In the genomic region with DNA sequence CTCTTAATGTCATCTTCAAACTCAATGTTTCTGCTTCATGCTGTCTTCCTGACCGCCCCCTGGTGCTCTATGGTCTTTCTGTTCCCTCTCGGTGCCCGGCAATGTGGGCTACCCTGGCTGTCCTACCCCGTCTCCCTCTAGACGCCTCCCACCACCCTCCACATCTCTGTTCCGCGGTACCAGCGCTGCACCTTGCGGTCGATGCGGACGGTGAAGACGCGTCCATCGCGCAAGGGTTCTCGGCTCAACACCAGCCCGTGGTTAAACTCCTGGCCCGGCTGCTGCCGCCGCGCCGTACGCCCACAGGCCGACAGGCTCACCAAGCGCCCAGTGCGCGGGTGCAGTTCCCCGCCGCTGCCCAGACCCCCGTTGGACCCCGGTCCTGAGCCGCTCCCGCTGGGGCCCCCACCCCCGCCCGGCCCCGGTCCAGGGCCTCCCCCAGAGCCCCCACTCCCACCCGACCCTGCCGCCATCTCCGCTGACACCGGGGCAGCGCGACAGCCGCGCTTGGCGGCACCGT, we compare ENCODE assay signal across 8 cellular contexts. TPM values are rescaled to one million over a fixed set of nuclear protein-coding genes. Genes with fewer than 3 reads are reported as not detected.
DNase-seq lines count a peak whose midpoint lies in the region; ATAC-seq and TF ChIP-seq lines count a peak whose summit lies in the region.

A gene (minus strand): TSS at position 496 of the 520 bp plus-strand sequence. CDS start 23 bp downstream, at position 473.

- peaks cover 48% of the 10 kb centered on the region for H3K4me1 Mint-ChIP-seq in activated CD4-positive, alpha-beta T cell treated with anti-CD3 and anti-CD28 coated beads for 36 hours
- H3K4me1 Mint-ChIP-seq in WTC11: peaks cover 24% of the 10 kb centered on the region
- H3K4me1 Mint-ChIP-seq in progenitor cell of endocrine pancreas (ENCODE audit: low read depth): peaks cover 11% of the 10 kb centered on the region

- peak within 1 kb of the TSS; percentile 96 for H3K27ac Mint-ChIP-seq in activated CD4-positive, alpha-beta T cell treated with anti-CD3 and anti-CD28 coated beads for 36 hours
- H3K27ac Mint-ChIP-seq in WTC11 (peak within 1 kb of the TSS; percentile 100), progenitor cell of endocrine pancreas (peak within 1 kb of the TSS; percentile 98)

- DNase-seq in activated CD4-positive, alpha-beta T cell treated with anti-CD3 and anti-CD28 coated beads for 36 hours: no peak
- no peak for DNase-seq in activated CD4-positive, alpha-beta T cell treated with anti-CD3 and anti-CD28 coated beads, Interleukin-2, amount 50 U/mL, for 4 hours
- DNase-seq in WTC11 (ENCODE audit: low spot score) (peak; percentile 38), Right ventricle myocardium inferior (ENCODE audit: missing footprints) (no peak), progenitor cell of endocrine pancreas (ENCODE audit: low spot score, unreplicated experiment) (peak; percentile 37), NCI-H128 (lab: John Stamatoyannopoulos, UW; ENCODE audit: unreplicated experiment) (no peak)

- H3K4me3 Mint-ChIP-seq in activated CD4-positive, alpha-beta T cell treated with anti-CD3 and anti-CD28 coated beads for 36 hours: peak within 1 kb of the TSS; percentile 89
- H3K4me3 Mint-ChIP-seq in WTC11 (peak within 1 kb of the TSS; percentile 93), progenitor cell of endocrine pancreas (ENCODE audit: low read depth) (peak within 1 kb of the TSS; percentile 95)

- peaks cover 7% of the 10 kb centered on the region for H3K36me3 Mint-ChIP-seq in activated CD4-positive, alpha-beta T cell treated with anti-CD3 and anti-CD28 coated beads for 36 hours (ENCODE audit: low read depth)
- H3K36me3 Mint-ChIP-seq in WTC11: peaks cover 12% of the 10 kb centered on the region
- H3K36me3 Mint-ChIP-seq in progenitor cell of endocrine pancreas (ENCODE audit: insufficient read depth): peaks cover 2% of the 10 kb centered on the region

- H3K9me3 Mint-ChIP-seq in activated CD4-positive, alpha-beta T cell treated with anti-CD3 and anti-CD28 coated beads for 36 hours (ENCODE audit: low read depth): no peaks in the 10 kb centered on the region
- no peaks in the 10 kb centered on the region for H3K9me3 Mint-ChIP-seq in WTC11
- H3K9me3 Mint-ChIP-seq in progenitor cell of endocrine pancreas (ENCODE audit: low read depth): no peaks in the 10 kb centered on the region

- no peak for TF ChIP-seq CTCF in WTC11 (IDR thresholded peaks at IDR 0.05)
- TF ChIP-seq CTCF in progenitor cell of endocrine pancreas (IDR thresholded peaks at IDR 0.05; ENCODE audit: unreplicated experiment): peak; percentile 10

- no peaks in the 10 kb centered on the region for H3K27me3 Mint-ChIP-seq in activated CD4-positive, alpha-beta T cell treated with anti-CD3 and anti-CD28 coated beads for 36 hours
- no peaks in the 10 kb centered on the region for H3K27me3 Mint-ChIP-seq in WTC11 (ENCODE audit: low read depth)
- H3K27me3 Mint-ChIP-seq in progenitor cell of endocrine pancreas: no peaks in the 10 kb centered on the region

- ATAC-seq in activated CD4-positive, alpha-beta T cell treated with anti-CD3 and anti-CD28 coated beads for 36 hours: peak; percentile 4
- ATAC-seq in HG03097 (IDR thresholded peaks at IDR 0.05; ENCODE audit: low FRiP score, unreplicated experiment) (peak; percentile 5), WTC11 (peak; percentile 2), Right ventricle myocardium inferior (no peak), HG02759 (IDR thresholded peaks at IDR 0.05; ENCODE audit: unreplicated experiment) (no peak)

- intact Hi-C loops in activated CD4-positive, alpha-beta T cell treated with anti-CD3 and anti-CD28 coated beads for 36 hours (cut with DNase I, micrococcal nuclease): loop anchor here (1.0 to 5.0 kb wide), 17 partner anchors 14 to 827 kb away; a partner anchor contains a TSS
- intact Hi-C loops in Right ventricle myocardium inferior (cut with DNase I): loop anchor here (1.0 to 10.0 kb wide), 3 partner anchors 14 to 256 kb away; a partner anchor contains a TSS

- CTCF ChIA-PET in activated CD4-positive, alpha-beta T cell treated with anti-CD3 and anti-CD28 coated beads for 36 hours (lab: Charles Lee): interaction anchor here (0.7 to 3.4 kb wide), 9 partner anchors 14 to 113 kb away, joined by 3 to 23 read pairs (median 5); a partner anchor contains a TSS
- CTCF ChIA-PET in WTC11 (lab: Charles Lee): interaction anchor here (0.6 to 2.2 kb wide), 21 partner anchors 14 to 590 kb away, joined by 3 to 27 read pairs (median 5); a partner anchor contains a TSS

- POLR2A ChIA-PET in activated CD4-positive, alpha-beta T cell treated with anti-CD3 and anti-CD28 coated beads for 36 hours (lab: Charles Lee): interaction anchor here (1.0 to 1.9 kb wide), 7 partner anchors 16 to 357 kb away, joined by 3 to 11 read pairs (median 5); a partner anchor contains a TSS
- POLR2A ChIA-PET in WTC11 (lab: Charles Lee): interaction anchor here (0.8 to 2.0 kb wide), 14 partner anchors 8 to 358 kb away, joined by 3 to 21 read pairs (median 4); a partner anchor contains a TSS

TF ChIP-seq in WTC11, 78 proteins besides CTCF, POLR2A, EP300 and RAD21:
- TF ChIP-seq SMAD3 (CRISPR knock-in tag; IDR thresholded peaks at IDR 0.05; ENCODE audit: borderline replicate concordance) (0 out of 2 replicates have a peak, but pooled peaks have one; percentile 12), CREB1 (CRISPR knock-in tag; IDR thresholded peaks at IDR 0.05) (no peak), NR3C1 (CRISPR knock-in tag; conservative IDR thresholded peaks at IDR 0.05; ENCODE audit: low read depth) (0 out of 2 replicates have a peak, but pooled peaks have one; percentile 11)
- TF ChIP-seq, protein P1, sequence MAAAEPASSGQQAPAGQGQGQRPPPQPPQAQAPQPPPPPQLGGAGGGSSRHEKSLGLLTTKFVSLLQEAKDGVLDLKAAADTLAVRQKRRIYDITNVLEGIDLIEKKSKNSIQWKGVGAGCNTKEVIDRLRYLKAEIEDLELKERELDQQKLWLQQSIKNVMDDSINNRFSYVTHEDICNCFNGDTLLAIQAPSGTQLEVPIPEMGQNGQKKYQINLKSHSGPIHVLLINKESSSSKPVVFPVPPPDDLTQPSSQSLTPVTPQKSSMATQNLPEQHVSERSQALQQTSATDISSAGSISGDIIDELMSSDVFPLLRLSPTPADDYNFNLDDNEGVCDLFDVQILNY (CRISPR knock-in tag; IDR thresholded peaks at IDR 0.05): no peak

RNA-seq across cellular contexts. Expression of the gene that starts here (rescaled TPM):
- 10 to 100 TPM; 22.5 to 29.1 TPM for total RNA-seq in activated CD4-positive, alpha-beta T cell treated with anti-CD3 and anti-CD28 coated beads for 36 hours
- total RNA-seq in WTC11 (2021) (44.3 to 64.4 TPM (median 50.2 TPM) in 3 replicates), Right ventricle myocardium inferior (30.8 TPM), progenitor cell of endocrine pancreas (75.2 TPM in 2 replicates)

Comparison
In these comparisons a context has a peak if more than half of its experiments do, and no peak if none do; other contexts are left out.
1. ATAC-seq: peak in activated CD4-positive, alpha-beta T cell treated with anti-CD3 and anti-CD28 coated beads for 36 hours (single experiment), HG03097 (single experiment) and WTC11 (single experiment); none in Right ventricle myocardium inferior (single experiment) and HG02759 (single experiment).
2. DNase-seq: peak in WTC11 (single experiment) and progenitor cell of endocrine pancreas (single experiment); none in activated CD4-positive, alpha-beta T cell treated with anti-CD3 and anti-CD28 coated beads for 36 hours (single experiment), activated CD4-positive, alpha-beta T cell treated with anti-CD3 and anti-CD28 coated beads, Interleukin-2, amount 50 U/mL, for 4 hours (0 of 2), Right ventricle myocardium inferior (single experiment) and NCI-H128 (single experiment).
3. Peak in every context shown above with its lines, with median percentiles within 50 percentile points of each other: H3K27ac Mint-ChIP-seq and H3K4me3 Mint-ChIP-seq.